In genomic region chr15:60673918-60674558, GRCh38 we compare ENCODE assay signal across 9 cellular contexts.
A peak's percentile ranks its signal among the peaks of the same experiment; 100 is the strongest.
DNase-seq lines count a peak whose midpoint lies in the region; ATAC-seq, FAIRE-seq and TF ChIP-seq lines count a peak whose summit lies in the region.
"Had no signal": no experiment of that assay in that cellular context is flagged by ENCODE, and none has a peak within 500 bp of the region (broad histone marks: within the 10 kb centered on the region; RNA-seq: fewer than 3 reads in every experiment).

No MANE protein-coding gene starts in this region.

- H3K27ac Mint-ChIP-seq in activated CD4-positive, alpha-beta memory T cell treated with anti-CD3 and anti-CD28 coated beads, Interleukin-2, amount 10 ng/mL, durations not matched to agents 7 days and 5 days: no peak overlapping the region
- H3K27ac Mint-ChIP-seq: activated B cell treated with CpG ODN at 0.5 μM for 24 hours had no signal

- 0 out of 3 replicates have a peak, but pooled peaks cover 2% of the 10 kb centered on the region for H3K9me3 ChIP-seq in A549

- DNase-seq in A549 (ENCODE audit: low read depth in 1 of 2, low spot score in 1 of 2) (peak; percentile 42 to 58), HS-27A (ENCODE audit: low read depth) (peak; percentile 88), glomerular endothelial cell (ENCODE audit: extremely low read depth, low read depth, low spot score) (peak; percentile 95)
- DNase-seq in activated CD4-positive, alpha-beta memory T cell treated with anti-CD3 and anti-CD28 coated beads, Interleukin-2, amount 10 ng/mL, durations not matched to agents 7 days and 5 days: peak; percentile 28
- peak; percentile 32 to 42 for DNase-seq in stimulated activated CD4-positive, alpha-beta T cell treated with anti-CD3 and anti-CD28 coated beads, Interleukin-1b, Interleukin-23, amount 100 ng/mL, for 4 hours (ENCODE audit: low read depth in 2 of 2)
- DNase-seq: activated B cell treated with CpG ODN at 0.5 μM for 24 hours had no signal

- peaks cover 7% of the 10 kb centered on the region for H3K4me1 Mint-ChIP-seq in activated CD4-positive, alpha-beta memory T cell treated with anti-CD3 and anti-CD28 coated beads, Interleukin-2, amount 10 ng/mL, durations not matched to agents 7 days and 5 days

- CTCF ChIA-PET in A549 (lab: Yijun Ruan, JAX): interaction anchor here (0.9 to 1.5 kb wide), 2 partner anchors 12 to 89 kb away, joined by 3 to 4 read pairs; no protein-coding TSS in a partner anchor
- CTCF ChIA-PET in activated CD4-positive, alpha-beta memory T cell treated with anti-CD3 and anti-CD28 coated beads, Interleukin-2, amount 10 ng/mL, durations not matched to agents 7 days and 5 days (lab: Charles Lee): no interaction called here

- no peaks in the 10 kb centered on the region for H3K9me3 Mint-ChIP-seq in activated CD4-positive, alpha-beta memory T cell treated with anti-CD3 and anti-CD28 coated beads, Interleukin-2, amount 10 ng/mL, durations not matched to agents 7 days and 5 days
- H3K9me3 Mint-ChIP-seq: activated B cell treated with CpG ODN at 0.5 μM for 24 hours had no signal

- peak; percentile 46 for FAIRE-seq in A549 (lab: Jason Lieb, UNC)

- H3K4me3 Mint-ChIP-seq in activated CD4-positive, alpha-beta memory T cell treated with anti-CD3 and anti-CD28 coated beads, Interleukin-2, amount 10 ng/mL, durations not matched to agents 7 days and 5 days: no peak overlapping the region
- H3K4me3 Mint-ChIP-seq: activated B cell treated with CpG ODN at 0.5 μM for 24 hours had no signal

- H3K4me1 ChIP-seq in A549: peaks cover 5% of the 10 kb centered on the region; the same call in 1 of the 3 replicates

- H3K27me3 Mint-ChIP-seq in activated CD4-positive, alpha-beta memory T cell treated with anti-CD3 and anti-CD28 coated beads, Interleukin-2, amount 10 ng/mL, durations not matched to agents 7 days and 5 days: peaks cover 4% of the 10 kb centered on the region

- no peaks in the 10 kb centered on the region for H3K36me3 Mint-ChIP-seq in activated CD4-positive, alpha-beta memory T cell treated with anti-CD3 and anti-CD28 coated beads, Interleukin-2, amount 10 ng/mL, durations not matched to agents 7 days and 5 days (ENCODE audit: low read depth)

- H3K4me2 ChIP-seq in A549: no peak overlapping the region

- no peak overlapping the region for H3K27ac ChIP-seq in A549

- ATAC-seq in A549 (peak; percentile 60 to 73; a peak in 5 of 6 replicates), HG03432 (IDR thresholded peaks at IDR 0.05; ENCODE audit: unreplicated experiment) (no peak), GM21576 (IDR thresholded peaks at IDR 0.05; ENCODE audit: unreplicated experiment) (no peak), GM21786 (IDR thresholded peaks at IDR 0.05; ENCODE audit: unreplicated experiment) (no peak)

- no peak for TF ChIP-seq RAD21 in A549 (conservative IDR thresholded peaks at IDR 0.05 in 1 of 2, IDR thresholded peaks at IDR 0.05 in 1 of 2)

- TF ChIP-seq EP300 in A549 (IDR thresholded peaks at IDR 0.05): no peak

- POLR2A ChIA-PET in A549 (lab: Yijun Ruan, JAX): no interaction called here
- POLR2A ChIA-PET in activated CD4-positive, alpha-beta memory T cell treated with anti-CD3 and anti-CD28 coated beads, Interleukin-2, amount 10 ng/mL, durations not matched to agents 7 days and 5 days (lab: Charles Lee): no interaction called here

- no peak for TF ChIP-seq POLR2A in A549 (IDR thresholded peaks at IDR 0.05; ENCODE audit: low read length)

- no peak overlapping the region for H3K4me3 ChIP-seq in A549

- 8% methylated on average over 3 of the region's 3 CpGs for WGBS in A549 (ENCODE audit: missing lambda C conversion rate)

- no peak for TF ChIP-seq CTCF in A549 (IDR thresholded peaks at IDR 0.05)

TF ChIP-seq in A549, 52 proteins besides CTCF, POLR2A, EP300 and RAD21:
- TF ChIP-seq FOSL2 (IDR thresholded peaks at IDR 0.05): 0 out of 2 replicates have a peak, but pooled peaks have one; percentile 20
- peak; percentile 64 for TF ChIP-seq FOSL2 (CRISPR knock-in tag; IDR thresholded peaks at IDR 0.05)
- peak; percentile 38; the same call in 1 of the 2 replicates for TF ChIP-seq USF2 (IDR thresholded peaks at IDR 0.05)
- no peak for TF ChIP-seq RFX5 (IDR thresholded peaks at IDR 0.05)

Comparison
In these comparisons a context has a peak if more than half of its experiments do, and no peak if none do; other contexts are left out.
1. ATAC-seq: peak in A549 (2 of 2); none in HG03432 (single experiment), GM21576 (single experiment) and GM21786 (single experiment).
2. DNase-seq: peak in every context shown above with its lines; median percentile 95 in glomerular endothelial cell; 88 in HS-27A; 50 in A549; 37 in stimulated activated CD4-positive, alpha-beta T cell treated with anti-CD3 and anti-CD28 coated beads, Interleukin-1b, Interleukin-23, amount 100 ng/mL, for 4 hours; 28 in activated CD4-positive, alpha-beta memory T cell treated with anti-CD3 and anti-CD28 coated beads, Interleukin-2, amount 10 ng/mL, durations not matched to agents 7 days and 5 days.